ENCODE assay signal across 28 cellular contexts in the genomic region with DNA sequence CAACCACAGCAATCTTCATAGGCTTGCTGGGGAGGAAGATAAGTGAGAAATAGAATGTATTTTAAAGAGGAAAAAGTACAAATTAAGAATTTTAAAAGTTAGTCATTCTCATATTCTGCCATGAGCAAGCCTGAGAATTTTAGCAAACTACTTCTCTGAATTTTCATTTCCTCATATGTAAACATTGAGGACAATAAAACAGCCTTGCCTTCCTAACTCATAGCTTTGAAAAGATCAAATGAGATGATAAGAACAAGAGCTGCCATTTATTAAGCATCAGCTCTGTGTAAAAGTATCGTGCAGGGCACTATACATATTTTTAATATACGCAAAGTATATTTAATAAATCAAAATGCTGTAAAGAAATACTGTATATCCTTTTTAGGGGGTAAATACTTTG.
"Had no signal": no experiment of that assay in that cellular context is flagged by ENCODE, and none has a peak within 500 bp of the region (broad histone marks: within the 10 kb centered on the region; RNA-seq: fewer than 3 reads in every experiment).

No MANE protein-coding gene starts in this region.

- H3K27ac ChIP-seq: brain microvascular endothelial cell, KMS-11 had no signal

- DNase-seq: activated CD4-positive, alpha-beta T cell treated with anti-CD3 and anti-CD28 coated beads, Interleukin-2, amount 10 ng/mL, durations not matched to agents 24 days and 14 days; activated CD4-positive, alpha-beta T cell treated with anti-CD3 and anti-CD28 coated beads, Interleukin-2, amount 50 U/mL, for 4 hours; activated CD8-positive, alpha-beta T cell treated with anti-CD3 and anti-CD28 coated beads for 36 hours; activated effector memory CD4-positive, alpha-beta T cell treated with anti-CD3 and anti-CD28 coated beads, Interleukin-2, amount 50 U/mL, for 16 hours; activated naive CD4-positive, alpha-beta T cell; activated naive CD4-positive, alpha-beta T cell treated with anti-CD3 and anti-CD28 coated beads, Interleukin-2, amount 50 U/mL, for 16 hours; activated naive CD8-positive, alpha-beta T cell treated with anti-CD3 and anti-CD28 coated beads for 36 hours; activated T-cell treated with anti-CD3 and anti-CD28 coated beads, Interleukin-2, amount 50 U/mL, for 1 hour; activated T-cell treated with anti-CD3 and anti-CD28 coated beads, Interleukin-2, amount 50 U/mL, for 72 hours; amniotic stem cell; aorta; brain microvascular endothelial cell; central memory CD4-positive, alpha-beta T cell; MG63; NCI-H1048; NCI-H1105 treated with DMSO at 0.1 percent for 48 hours; NCI-H1436; NCI-H1694 treated with DMSO at 0.1 percent for 48 hours; NCI-H2029; NCI-H345; NCI-H524 treated with DMSO at 0.1 percent for 48 hours; Right ventricle myocardium superior; SW 1271; T-helper 1 cell; T-helper 2 cell; T-helper 9 cell had no signal

- H3K27me3 ChIP-seq: brain microvascular endothelial cell, MG63 had no signal

- H3K4me3 ChIP-seq: MG63 had no signal

- ATAC-seq: activated CD8-positive, alpha-beta T cell treated with anti-CD3 and anti-CD28 coated beads for 36 hours; activated T-cell treated with anti-CD3 and anti-CD28 coated beads, Interleukin-2, amount 50 U/mL, for 72 hours; activated T-helper 17 cell treated with anti-CD3 and anti-CD28 coated beads, Interleukin-2, amount 50 U/mL, for 72 hours had no signal

- H3K9me3 ChIP-seq: MG63 had no signal

- H3K36me3 ChIP-seq: brain microvascular endothelial cell, MG63 had no signal
